In the genomic region with DNA sequence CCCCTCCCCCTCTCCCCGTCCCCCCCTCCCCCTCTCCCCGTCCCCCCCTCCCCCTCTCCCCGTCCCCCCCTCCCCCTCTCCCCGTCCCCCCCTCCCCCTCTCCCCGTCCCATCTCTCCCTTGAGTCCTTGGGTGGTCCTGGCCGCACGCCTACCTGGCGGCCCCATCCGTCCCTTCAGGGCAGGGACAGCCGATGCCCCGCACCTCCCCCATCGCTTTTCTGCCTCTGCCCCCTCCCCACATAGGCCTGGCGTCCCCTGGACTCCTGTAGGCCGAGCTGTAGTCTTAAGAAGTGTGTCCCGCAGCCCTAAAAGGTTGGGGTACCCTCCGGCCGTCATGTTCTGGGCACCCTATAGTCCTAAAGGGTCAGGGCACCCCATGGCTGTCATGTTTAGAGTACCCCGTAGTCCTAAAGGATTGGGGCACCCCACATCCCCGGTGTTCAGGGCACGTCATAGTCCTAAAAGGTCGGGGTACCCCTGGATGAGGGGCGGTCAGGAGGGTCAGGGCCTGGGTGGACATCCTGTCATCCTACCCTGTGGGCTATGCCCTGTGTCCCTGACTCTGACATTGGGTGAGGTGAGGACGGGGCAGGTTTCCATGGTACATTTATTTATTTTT, we compare ENCODE assay signal across 21 cellular contexts.
"Had no signal": no experiment of that assay in that cellular context is flagged by ENCODE, and none has a peak within 500 bp of the region (broad histone marks: within the 10 kb centered on the region; RNA-seq: fewer than 3 reads in every experiment).

No MANE protein-coding gene starts in this region.

- H3K27ac Mint-ChIP-seq: activated CD4-positive, alpha-beta memory T cell treated with anti-CD3 and anti-CD28 coated beads for 36 hours; dendritic cell treated with granulocyte-macrophage colony-stimulating factor and Interleukin-4, amounts not matched to agents 40 ng/mL and 50 ng/mL, for 4 days; immature natural killer cell; T-cell had no signal

- H3K9ac ChIP-seq: SK-N-SH had no signal

- ATAC-seq: activated naive CD4-positive, alpha-beta T cell treated with anti-CD3 and anti-CD28 coated beads, Interleukin-2, amount 50 U/mL, for 72 hours; activated T-cell treated with anti-CD3 and anti-CD28 coated beads, Interleukin-2, amount 50 U/mL, for 4 hours; body of pancreas; foreskin keratinocyte; naive thymus-derived CD8-positive, alpha-beta T cell; T-cell had no signal

- H3K9me3 Mint-ChIP-seq: activated CD4-positive, alpha-beta memory T cell treated with anti-CD3 and anti-CD28 coated beads for 36 hours; activated naive CD4-positive, alpha-beta T cell treated with anti-CD3 and anti-CD28 coated beads, Interleukin-2, amount 50 U/mL, for 72 hours; activated T-cell treated with anti-CD3 and anti-CD28 coated beads, Interleukin-2, amount 50 U/mL, for 4 hours; dendritic cell treated with granulocyte-macrophage colony-stimulating factor and Interleukin-4, amounts not matched to agents 40 ng/mL and 50 ng/mL, for 4 days; immature natural killer cell; naive thymus-derived CD8-positive, alpha-beta T cell; T-cell had no signal

- DNase-seq: activated CD4-positive, alpha-beta memory T cell treated with anti-CD3 and anti-CD28 coated beads for 36 hours; activated CD4-positive, alpha-beta T cell treated with anti-CD3 and anti-CD28 coated beads for 1 hour; activated effector memory CD4-positive, alpha-beta T cell treated with Interleukin-2 at 50 U/mL for 16 hours; activated T-cell treated with anti-CD3 and anti-CD28 coated beads, Interleukin-2, amount 50 U/mL, for 4 hours; amygdala; cerebellar nuclear complex; effector memory CD4-positive, alpha-beta T cell; foreskin keratinocyte; immature natural killer cell; mammary epithelial cell; naive thymus-derived CD8-positive, alpha-beta T cell; SK-N-SH; stimulated activated CD4-positive, alpha-beta T cell treated with anti-CD3 and anti-CD28 coated beads, Interleukin-12 subunit alpha, Interleukin-12 subunit beta, amount 100 ng/mL, for 4 hours; stimulated activated CD4-positive, alpha-beta T cell treated with anti-CD3 and anti-CD28 coated beads, Interleukin-2, amount 100 ng/mL, for 24 hours; T-cell; T1000 had no signal

- H3K27ac ChIP-seq: body of pancreas, foreskin keratinocyte, tibial artery, vagina had no signal

- H3K4me1 ChIP-seq: foreskin keratinocyte had no signal

- H3K4me3 Mint-ChIP-seq: activated CD4-positive, alpha-beta memory T cell treated with anti-CD3 and anti-CD28 coated beads for 36 hours; activated T-cell treated with anti-CD3 and anti-CD28 coated beads, Interleukin-2, amount 50 U/mL, for 4 hours; dendritic cell treated with granulocyte-macrophage colony-stimulating factor and Interleukin-4, amounts not matched to agents 40 ng/mL and 50 ng/mL, for 4 days; immature natural killer cell; naive thymus-derived CD8-positive, alpha-beta T cell had no signal

- H3K4me3 ChIP-seq: body of pancreas, tibial artery, vagina had no signal

- H3K4me2 ChIP-seq: SK-N-SH had no signal

- H3K36me3 Mint-ChIP-seq: activated naive CD4-positive, alpha-beta T cell treated with anti-CD3 and anti-CD28 coated beads, Interleukin-2, amount 50 U/mL, for 72 hours; immature natural killer cell; naive thymus-derived CD8-positive, alpha-beta T cell; T-cell had no signal

- H3K9me3 ChIP-seq: body of pancreas, SK-N-SH, tibial artery, vagina had no signal

- H3K27me3 ChIP-seq: vagina had no signal
